8 cellular contexts compared by ENCODE assay signal in the genomic region with DNA sequence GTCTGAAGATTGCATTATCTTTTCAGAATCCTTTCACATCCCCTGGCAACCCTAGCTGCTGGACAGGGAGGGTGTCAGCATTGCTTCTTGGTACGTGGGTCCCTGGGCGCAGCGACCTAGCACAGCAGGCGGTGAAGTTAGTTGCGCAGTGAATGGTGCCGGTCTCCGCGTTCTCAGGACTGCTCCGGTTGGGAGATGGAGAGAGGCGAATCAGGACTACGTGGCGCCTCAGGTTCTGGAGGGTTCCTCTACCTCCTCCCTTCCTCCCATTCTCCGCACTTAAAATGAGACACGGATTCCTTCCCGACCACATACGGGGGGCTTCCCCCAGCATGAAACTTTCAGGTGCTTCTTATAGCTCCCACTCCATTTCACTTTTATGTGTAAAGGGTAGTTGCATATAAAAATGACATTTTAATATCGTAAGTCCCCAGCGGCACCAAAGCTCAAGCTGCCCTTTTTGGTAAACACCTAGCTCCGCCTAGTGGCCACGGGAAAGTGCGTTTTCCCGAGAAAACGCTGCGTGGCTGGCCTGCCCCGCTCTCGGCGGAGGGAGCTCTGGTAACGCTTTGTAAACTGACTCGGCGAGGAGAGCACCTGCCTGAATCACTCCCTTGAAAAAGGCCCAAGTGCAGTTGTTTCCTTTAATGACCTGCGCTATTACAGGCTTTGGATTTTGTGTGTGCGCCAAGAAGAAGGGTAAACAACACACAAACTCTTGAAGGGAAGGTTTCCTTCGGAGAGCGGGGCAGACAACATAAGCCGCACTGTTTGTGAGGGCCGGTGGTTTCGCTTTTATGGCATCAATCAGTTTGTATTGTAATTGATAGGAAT. TPM values are rescaled to one million over a fixed set of nuclear protein-coding genes. Genes with fewer than 3 reads are reported as not detected.
DNase-seq lines count a peak whose midpoint lies in the region; FAIRE-seq and TF ChIP-seq lines count a peak whose summit lies in the region.

No MANE protein-coding gene starts in this region.

- peaks cover 50% of the 10 kb centered on the region for H3K27me3 Mint-ChIP-seq in astrocyte (ENCODE audit: low read depth, unreplicated experiment)

- H3K9me3 Mint-ChIP-seq in astrocyte (ENCODE audit: unreplicated experiment), result no peaks in the 10 kb centered on the region

- TF ChIP-seq CTCF in astrocyte (IDR thresholded peaks at IDR 0.05; ENCODE audit: insufficient read depth, low read depth, low read length), result peak; percentile 95

- peak overlapping the region; percentile 83 for H2AFZ ChIP-seq in astrocyte (ENCODE audit: low read depth, low read length)

- H3K36me3 ChIP-seq in astrocyte (ENCODE audit: insufficient read depth, low read length) (no peaks in the 10 kb centered on the region), rectal smooth muscle tissue (ENCODE audit: control insufficient read depth, insufficient read depth, low read length) (no peaks in the 10 kb centered on the region)

- no peak overlapping the region for H3K27ac ChIP-seq in astrocyte (ENCODE audit: low read depth, low read length)
- H3K27ac ChIP-seq in rectal smooth muscle tissue (ENCODE audit: low read depth, low read length), result no peak overlapping the region

- H3K9me3 ChIP-seq in astrocyte (ENCODE audit: insufficient read depth, low read depth, low read length), result no peaks in the 10 kb centered on the region

- no peaks in the 10 kb centered on the region for H3K79me2 ChIP-seq in astrocyte (ENCODE audit: insufficient read depth, low read length)

- no peaks in the 10 kb centered on the region for H3K27me3 ChIP-seq in astrocyte (ENCODE audit: insufficient read depth, low read length)
- H3K27me3 ChIP-seq in rectal smooth muscle tissue (ENCODE audit: control insufficient read depth, insufficient read depth, low read length), result no peaks in the 10 kb centered on the region

- H3K4me3 ChIP-seq in astrocyte (ENCODE audit: insufficient read depth, low read depth, low read length), result peak overlapping the region; percentile 58
- peak overlapping the region; percentile 17 for H3K4me3 ChIP-seq in rectal smooth muscle tissue (ENCODE audit: low read length)

- peak overlapping the region; percentile 74 for H3K9ac ChIP-seq in astrocyte (ENCODE audit: low read length)
- no peak overlapping the region for H3K9ac ChIP-seq in rectal smooth muscle tissue (ENCODE audit: low read length)

- H3K27ac Mint-ChIP-seq in astrocyte (ENCODE audit: unreplicated experiment), result no peak overlapping the region

- H3K4me2 ChIP-seq in astrocyte (ENCODE audit: low read length), result peak overlapping the region; percentile 93

- FAIRE-seq in astrocyte (lab: Jason Lieb, UNC), result peak; percentile 26
- FAIRE-seq in urothelium cell line (lab: Jason Lieb, UNC), result peak; percentile 77

- H3K36me3 Mint-ChIP-seq in astrocyte (ENCODE audit: low read depth, unreplicated experiment), result no peaks in the 10 kb centered on the region

- H4K20me1 ChIP-seq in astrocyte (ENCODE audit: insufficient read depth, low read length), result no peaks in the 10 kb centered on the region

- H3K4me1 ChIP-seq in astrocyte (ENCODE audit: insufficient read depth, low read length) (peaks cover 5% of the 10 kb centered on the region), rectal smooth muscle tissue (ENCODE audit: control insufficient read depth, insufficient read depth, low read length) (peaks cover 4% of the 10 kb centered on the region)

- peak; percentile 30 for DNase-seq in DMS 273 treated with DMSO at 0.1 percent for 48 hours (lab: John Stamatoyannopoulos, UW)
- peak; percentile 53 for DNase-seq in H4 (ENCODE audit: low spot score)
- peak; percentile 63 for DNase-seq in NCI-H128 (lab: John Stamatoyannopoulos, UW; ENCODE audit: unreplicated experiment)
- DNase-seq in T1000 (lab: John Stamatoyannopoulos, UW), result peak; percentile 62
- peak; percentile 66 for DNase-seq in astrocyte (ENCODE audit: low read depth)
- peak; percentile 83 for DNase-seq in hepatic stellate cell (ENCODE audit: low spot score)
- DNase-seq in urothelium cell line (ENCODE audit: low spot score), result peak; percentile 85

- H3K4me1 Mint-ChIP-seq in astrocyte (ENCODE audit: low read depth, unreplicated experiment), result peaks cover 3% of the 10 kb centered on the region

- peak overlapping the region; percentile 81 for H3K4me3 Mint-ChIP-seq in astrocyte (ENCODE audit: unreplicated experiment)

RNA-seq across cellular contexts. Expression of a gene that starts 32.9 kb away (rescaled TPM):
- 0.31 and 0.66 TPM in 2 replicates for total RNA-seq in H4 (2014; rRNA removed; shearing (Covaris generic))
- total RNA-seq in astrocyte, result 7.1 and 19.8 TPM in 2 replicates

Comparison
In these comparisons a context has a peak if more than half of its experiments do, and no peak if none do; other contexts are left out.
1. DNase-seq: peak in every context shown above with its lines; median percentile 85 in urothelium cell line; 83 in hepatic stellate cell; 66 in astrocyte; 63 in NCI-H128; 62 in T1000; 53 in H4; 30 in DMS 273 treated with DMSO at 0.1 percent for 48 hours.